ENCODE assay signal across 7 cellular contexts in the genomic region with DNA sequence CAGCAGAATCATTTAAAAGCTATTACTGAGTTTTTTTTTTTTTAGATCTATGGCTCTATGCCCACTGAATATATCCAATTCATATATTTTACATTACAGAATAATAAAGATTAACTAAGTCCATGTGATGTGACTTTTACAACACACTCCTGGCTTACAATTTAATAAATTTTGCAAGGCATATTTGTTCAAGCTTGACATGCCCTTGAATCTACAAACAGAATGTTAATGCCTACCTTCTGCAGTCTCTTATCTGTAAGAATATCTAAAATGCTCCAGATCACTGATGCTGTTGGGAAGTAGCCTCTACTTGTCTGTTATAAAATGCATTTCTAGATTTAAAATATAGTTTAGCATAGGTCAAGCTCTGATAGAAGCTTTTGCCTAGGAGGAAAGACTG.
"Had no signal": no experiment of that assay in that cellular context is flagged by ENCODE, and none has a peak within 500 bp of the region (broad histone marks: within the 10 kb centered on the region; RNA-seq: fewer than 3 reads in every experiment).

No MANE protein-coding gene starts in this region.

- ATAC-seq: GM23338 had no signal

- H3K27ac ChIP-seq: HL-60 had no signal

- H3K4me2 ChIP-seq: GM23338 had no signal

- FAIRE-seq: H1, H54 had no signal

- DNase-seq: H9, HCEC 1CT, IMR-90 had no signal

- H3K4me3 ChIP-seq: GM23338 had no signal

- H2AFZ ChIP-seq: GM23338 had no signal
